Comparison of ENCODE assay signal across 12 cellular contexts in the genomic region with DNA sequence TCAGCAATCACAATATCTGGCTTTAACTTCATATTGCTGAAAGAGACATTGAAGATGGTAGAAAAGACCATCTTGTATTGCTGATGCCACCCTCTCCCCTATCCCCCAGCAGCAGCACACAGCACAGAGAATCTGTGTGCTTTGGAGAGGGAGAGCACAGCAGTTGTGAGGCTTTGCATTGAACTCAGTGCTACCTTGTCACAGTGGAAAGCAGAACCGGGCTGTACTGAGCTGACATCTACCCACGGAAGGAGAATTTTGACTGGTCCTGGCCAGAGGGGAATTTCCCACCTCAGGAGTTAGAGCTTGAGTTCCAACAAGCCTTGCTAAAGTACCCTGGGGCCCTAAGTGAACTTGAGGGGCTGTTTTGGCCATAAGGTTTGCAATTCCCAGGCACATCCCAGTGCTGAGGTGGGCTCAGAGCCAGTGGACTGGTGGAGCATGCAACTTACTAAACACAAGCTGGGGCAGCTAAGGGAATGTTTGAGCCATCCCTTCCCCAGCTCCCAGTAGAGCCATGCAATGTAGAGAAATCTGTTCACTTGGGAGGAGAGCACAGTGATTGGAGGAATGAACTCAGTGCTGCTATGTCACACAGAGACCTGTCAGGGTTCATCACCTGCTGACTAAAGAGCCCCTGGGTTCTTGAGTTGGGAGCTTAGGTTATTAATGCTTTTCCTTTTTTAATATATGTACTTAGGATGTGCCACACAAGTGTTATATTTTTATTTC.
DNase-seq lines count a peak whose midpoint lies in the region; ATAC-seq lines count a peak whose summit lies in the region.
"Had no signal": no experiment of that assay in that cellular context is flagged by ENCODE, and none has a peak within 500 bp of the region (broad histone marks: within the 10 kb centered on the region; RNA-seq: fewer than 3 reads in every experiment).

No MANE protein-coding gene starts in this region.

- intact Hi-C loops in activated CD4-positive, alpha-beta memory T cell treated with anti-CD3 and anti-CD28 coated beads for 36 hours (cut with micrococcal nuclease) = loop anchor here (5.0 kb wide), 2 partner anchors 246 to 774 kb away; no protein-coding TSS in a partner anchor

- CTCF ChIA-PET in activated CD4-positive, alpha-beta memory T cell treated with anti-CD3 and anti-CD28 coated beads for 36 hours (lab: Charles Lee) = interaction anchor here (0.6 kb wide), 1 partner anchor 18 kb away, joined by 4 read pairs; no protein-coding TSS in a partner anchor
- CTCF ChIA-PET in activated CD4-positive, alpha-beta memory T cell treated with anti-CD3 and anti-CD28 coated beads, Interleukin-2, amount 10 ng/mL, durations not matched to agents 7 days and 5 days (lab: Charles Lee) = interaction anchor here (1.5 to 1.9 kb wide), 2 partner anchors 18 to 211 kb away, joined by 3 to 6 read pairs; no protein-coding TSS in a partner anchor

- ATAC-seq in GM21447 (IDR thresholded peaks at IDR 0.05; ENCODE audit: unreplicated experiment) (peak; percentile 44), HG03159 (IDR thresholded peaks at IDR 0.05; ENCODE audit: unreplicated experiment) (peak; percentile 62), GM21619 (IDR thresholded peaks at IDR 0.05; ENCODE audit: unreplicated experiment) (no peak), HG03097 (IDR thresholded peaks at IDR 0.05; ENCODE audit: low FRiP score, unreplicated experiment) (no peak)
- peak; percentile 86 for ATAC-seq in stimulated activated memory B cell treated with anti-CD40 and anti-IgM and Interleukin-4, amounts not matched to agents 10 μg/mL and 1 μg/mL and 100 μg/mL, for 72 hours

- no peak overlapping the region for H3K4me3 Mint-ChIP-seq in activated CD4-positive, alpha-beta memory T cell treated with anti-CD3 and anti-CD28 coated beads for 36 hours
- H3K4me3 Mint-ChIP-seq in activated CD4-positive, alpha-beta memory T cell treated with anti-CD3 and anti-CD28 coated beads, Interleukin-2, amount 10 ng/mL, durations not matched to agents 7 days and 5 days = no peak overlapping the region
- peak overlapping the region; percentile 24 for H3K4me3 Mint-ChIP-seq in stimulated activated memory B cell treated with anti-CD40 and anti-IgM and Interleukin-4, amounts not matched to agents 10 μg/mL and 1 μg/mL and 100 μg/mL, for 72 hours
- H3K4me3 Mint-ChIP-seq: T-helper 1 cell treated with Interleukin-12 subunit alpha and Interleukin-12 subunit beta and Interleukin-4 antibody, amounts not matched to agents 30 μg/mL and 1 μg/mL, for 36 hours; type B pancreatic cell had no signal

- peak; percentile 40 for DNase-seq in activated CD4-positive, alpha-beta memory T cell treated with anti-CD3 and anti-CD28 coated beads for 36 hours
- no peak for DNase-seq in activated CD4-positive, alpha-beta memory T cell treated with anti-CD3 and anti-CD28 coated beads, Interleukin-2, amount 10 ng/mL, durations not matched to agents 7 days and 5 days
- DNase-seq in NK-92 treated with Interleukin-12 subunit alpha and Interleukin-12 subunit beta, amount 100 ng/mL, for 24 hours (lab: John Stamatoyannopoulos, UW) = no peak
- DNase-seq: central memory CD4-positive, alpha-beta T cell had no signal

- H3K27me3 Mint-ChIP-seq in activated CD4-positive, alpha-beta memory T cell treated with anti-CD3 and anti-CD28 coated beads for 36 hours = peaks cover 2% of the 10 kb centered on the region
- H3K27me3 Mint-ChIP-seq in activated CD4-positive, alpha-beta memory T cell treated with anti-CD3 and anti-CD28 coated beads, Interleukin-2, amount 10 ng/mL, durations not matched to agents 7 days and 5 days = peaks cover 8% of the 10 kb centered on the region
- no peaks in the 10 kb centered on the region for H3K27me3 Mint-ChIP-seq in stimulated activated memory B cell treated with anti-CD40 and anti-IgM and Interleukin-4, amounts not matched to agents 10 μg/mL and 1 μg/mL and 100 μg/mL, for 72 hours

- POLR2A ChIA-PET in activated CD4-positive, alpha-beta memory T cell treated with anti-CD3 and anti-CD28 coated beads for 36 hours (lab: Charles Lee) = no interaction called here
- POLR2A ChIA-PET in activated CD4-positive, alpha-beta memory T cell treated with anti-CD3 and anti-CD28 coated beads, Interleukin-2, amount 10 ng/mL, durations not matched to agents 7 days and 5 days (lab: Charles Lee) = no interaction called here

- no peak overlapping the region for H3K27ac Mint-ChIP-seq in activated CD4-positive, alpha-beta memory T cell treated with anti-CD3 and anti-CD28 coated beads for 36 hours
- H3K27ac Mint-ChIP-seq in activated CD4-positive, alpha-beta memory T cell treated with anti-CD3 and anti-CD28 coated beads, Interleukin-2, amount 10 ng/mL, durations not matched to agents 7 days and 5 days = no peak overlapping the region
- peak overlapping the region; percentile 80 for H3K27ac Mint-ChIP-seq in stimulated activated memory B cell treated with anti-CD40 and anti-IgM and Interleukin-4, amounts not matched to agents 10 μg/mL and 1 μg/mL and 100 μg/mL, for 72 hours
- H3K27ac Mint-ChIP-seq: progenitor cell of endocrine pancreas; T-helper 1 cell treated with Interleukin-12 subunit alpha and Interleukin-12 subunit beta and Interleukin-4 antibody, amounts not matched to agents 30 μg/mL and 1 μg/mL, for 36 hours; type B pancreatic cell had no signal

- peaks cover 11% of the 10 kb centered on the region for H3K4me1 Mint-ChIP-seq in activated CD4-positive, alpha-beta memory T cell treated with anti-CD3 and anti-CD28 coated beads for 36 hours (ENCODE audit: low read depth)
- peaks cover 15% of the 10 kb centered on the region for H3K4me1 Mint-ChIP-seq in activated CD4-positive, alpha-beta memory T cell treated with anti-CD3 and anti-CD28 coated beads, Interleukin-2, amount 10 ng/mL, durations not matched to agents 7 days and 5 days
- H3K4me1 Mint-ChIP-seq in stimulated activated memory B cell treated with anti-CD40 and anti-IgM and Interleukin-4, amounts not matched to agents 10 μg/mL and 1 μg/mL and 100 μg/mL, for 72 hours = peaks cover 46% of the 10 kb centered on the region

- H3K9me3 Mint-ChIP-seq in activated CD4-positive, alpha-beta memory T cell treated with anti-CD3 and anti-CD28 coated beads for 36 hours = no peaks in the 10 kb centered on the region
- no peaks in the 10 kb centered on the region for H3K9me3 Mint-ChIP-seq in activated CD4-positive, alpha-beta memory T cell treated with anti-CD3 and anti-CD28 coated beads, Interleukin-2, amount 10 ng/mL, durations not matched to agents 7 days and 5 days
- no peaks in the 10 kb centered on the region for H3K9me3 Mint-ChIP-seq in stimulated activated memory B cell treated with anti-CD40 and anti-IgM and Interleukin-4, amounts not matched to agents 10 μg/mL and 1 μg/mL and 100 μg/mL, for 72 hours
- H3K9me3 Mint-ChIP-seq: T-helper 1 cell treated with Interleukin-12 subunit alpha and Interleukin-12 subunit beta and Interleukin-4 antibody, amounts not matched to agents 30 μg/mL and 1 μg/mL, for 36 hours; type B pancreatic cell had no signal

- H3K36me3 Mint-ChIP-seq in activated CD4-positive, alpha-beta memory T cell treated with anti-CD3 and anti-CD28 coated beads for 36 hours = no peaks in the 10 kb centered on the region
- no peaks in the 10 kb centered on the region for H3K36me3 Mint-ChIP-seq in activated CD4-positive, alpha-beta memory T cell treated with anti-CD3 and anti-CD28 coated beads, Interleukin-2, amount 10 ng/mL, durations not matched to agents 7 days and 5 days (ENCODE audit: low read depth)
- peaks cover 5% of the 10 kb centered on the region for H3K36me3 Mint-ChIP-seq in stimulated activated memory B cell treated with anti-CD40 and anti-IgM and Interleukin-4, amounts not matched to agents 10 μg/mL and 1 μg/mL and 100 μg/mL, for 72 hours
- H3K36me3 Mint-ChIP-seq: type B pancreatic cell had no signal

Comparison
In these comparisons a context has a peak if more than half of its experiments do, and no peak if none do; other contexts are left out.
1. ATAC-seq: peak in GM21447 (single experiment), HG03159 (single experiment) and stimulated activated memory B cell treated with anti-CD40 and anti-IgM and Interleukin-4, amounts not matched to agents 10 μg/mL and 1 μg/mL and 100 μg/mL, for 72 hours (single experiment); none in GM21619 (single experiment) and HG03097 (single experiment).